1 cellular context compared by ENCODE assay signal in genomic region chr11:2140411-2141400, GRCh38.
TF ChIP-seq lines count a peak whose summit lies in the region.

No MANE protein-coding gene starts in this region.

TF ChIP-seq in HepG2, 621 proteins besides CTCF, POLR2A, EP300 and RAD21 (continued from another document):
- TF ChIP-seq, protein P1, sequence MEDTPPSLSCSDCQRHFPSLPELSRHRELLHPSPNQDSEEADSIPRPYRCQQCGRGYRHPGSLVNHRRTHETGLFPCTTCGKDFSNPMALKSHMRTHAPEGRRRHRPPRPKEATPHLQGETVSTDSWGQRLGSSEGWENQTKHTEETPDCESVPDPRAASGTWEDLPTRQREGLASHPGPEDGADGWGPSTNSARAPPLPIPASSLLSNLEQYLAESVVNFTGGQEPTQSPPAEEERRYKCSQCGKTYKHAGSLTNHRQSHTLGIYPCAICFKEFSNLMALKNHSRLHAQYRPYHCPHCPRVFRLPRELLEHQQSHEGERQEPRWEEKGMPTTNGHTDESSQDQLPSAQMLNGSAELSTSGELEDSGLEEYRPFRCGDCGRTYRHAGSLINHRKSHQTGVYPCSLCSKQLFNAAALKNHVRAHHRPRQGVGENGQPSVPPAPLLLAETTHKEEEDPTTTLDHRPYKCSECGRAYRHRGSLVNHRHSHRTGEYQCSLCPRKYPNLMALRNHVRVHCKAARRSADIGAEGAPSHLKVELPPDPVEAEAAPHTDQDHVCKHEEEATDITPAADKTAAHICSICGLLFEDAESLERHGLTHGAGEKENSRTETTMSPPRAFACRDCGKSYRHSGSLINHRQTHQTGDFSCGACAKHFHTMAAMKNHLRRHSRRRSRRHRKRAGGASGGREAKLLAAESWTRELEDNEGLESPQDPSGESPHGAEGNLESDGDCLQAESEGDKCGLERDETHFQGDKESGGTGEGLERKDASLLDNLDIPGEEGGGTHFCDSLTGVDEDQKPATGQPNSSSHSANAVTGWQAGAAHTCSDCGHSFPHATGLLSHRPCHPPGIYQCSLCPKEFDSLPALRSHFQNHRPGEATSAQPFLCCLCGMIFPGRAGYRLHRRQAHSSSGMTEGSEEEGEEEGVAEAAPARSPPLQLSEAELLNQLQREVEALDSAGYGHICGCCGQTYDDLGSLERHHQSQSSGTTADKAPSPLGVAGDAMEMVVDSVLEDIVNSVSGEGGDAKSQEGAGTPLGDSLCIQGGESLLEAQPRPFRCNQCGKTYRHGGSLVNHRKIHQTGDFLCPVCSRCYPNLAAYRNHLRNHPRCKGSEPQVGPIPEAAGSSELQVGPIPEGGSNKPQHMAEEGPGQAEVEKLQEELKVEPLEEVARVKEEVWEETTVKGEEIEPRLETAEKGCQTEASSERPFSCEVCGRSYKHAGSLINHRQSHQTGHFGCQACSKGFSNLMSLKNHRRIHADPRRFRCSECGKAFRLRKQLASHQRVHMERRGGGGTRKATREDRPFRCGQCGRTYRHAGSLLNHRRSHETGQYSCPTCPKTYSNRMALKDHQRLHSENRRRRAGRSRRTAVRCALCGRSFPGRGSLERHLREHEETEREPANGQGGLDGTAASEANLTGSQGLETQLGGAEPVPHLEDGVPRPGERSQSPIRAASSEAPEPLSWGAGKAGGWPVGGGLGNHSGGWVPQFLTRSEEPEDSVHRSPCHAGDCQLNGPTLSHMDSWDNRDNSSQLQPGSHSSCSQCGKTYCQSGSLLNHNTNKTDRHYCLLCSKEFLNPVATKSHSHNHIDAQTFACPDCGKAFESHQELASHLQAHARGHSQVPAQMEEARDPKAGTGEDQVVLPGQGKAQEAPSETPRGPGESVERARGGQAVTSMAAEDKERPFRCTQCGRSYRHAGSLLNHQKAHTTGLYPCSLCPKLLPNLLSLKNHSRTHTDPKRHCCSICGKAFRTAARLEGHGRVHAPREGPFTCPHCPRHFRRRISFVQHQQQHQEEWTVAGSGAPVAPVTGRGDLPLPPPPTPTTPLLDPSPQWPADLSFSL (CRISPR knock-in tag; IDR thresholded peaks at IDR 0.05) = no peak
- TF ChIP-seq KLF6 (CRISPR knock-in tag; IDR thresholded peaks at IDR 0.05) (no peak), ZNF547 (CRISPR knock-in tag; IDR thresholded peaks at IDR 0.05) (0 out of 2 replicates have a peak, but pooled peaks have one; percentile 16), CBX2 (IDR thresholded peaks at IDR 0.05; ENCODE audit: low read depth, low read length) (no peak), CBX2 (CRISPR knock-in tag; IDR thresholded peaks at IDR 0.05; ENCODE audit: low read depth) (peak; percentile 92; the same call in 1 of the 2 replicates), ZNF563 (CRISPR knock-in tag; IDR thresholded peaks at IDR 0.05) (0 out of 2 replicates have a peak, but pooled peaks have one; percentile 59), TAF1 (CRISPR knock-in tag; IDR thresholded peaks at IDR 0.05) (no peak), RNF2 (conservative IDR thresholded peaks at IDR 0.05; ENCODE audit: low read depth) (peak; percentile 69; the same call in 1 of the 2 replicates), SNAPC4 (CRISPR knock-in tag; IDR thresholded peaks at IDR 0.05) (no peak), PTBP1 (IDR thresholded peaks at IDR 0.05; ENCODE audit: low read depth, low read length, poor library complexity, severe bottlenecking) (no peak), KDM5B (CRISPR knock-in tag; IDR thresholded peaks at IDR 0.05; ENCODE audit: borderline replicate concordance) (peak; percentile 30; the same call in 1 of the 2 replicates), EED (CRISPR knock-in tag; IDR thresholded peaks at IDR 0.05) (peak; percentile 53; the same call in 1 of the 2 replicates), IRF2 (CRISPR knock-in tag; IDR thresholded peaks at IDR 0.05) (no peak), POGK (CRISPR knock-in tag; conservative IDR thresholded peaks at IDR 0.05) (0 out of 2 replicates have a peak, but pooled peaks have one; percentile 34), ATAD3A (CRISPR knock-in tag; IDR thresholded peaks at IDR 0.05) (no peak), TBP (CRISPR knock-in tag; IDR thresholded peaks at IDR 0.05) (no peak), RELA (CRISPR knock-in tag; IDR thresholded peaks at IDR 0.05) (no peak), ZNF446 (CRISPR knock-in tag; IDR thresholded peaks at IDR 0.05) (no peak), ZNF230 (CRISPR knock-in tag; IDR thresholded peaks at IDR 0.05) (0 out of 2 replicates have a peak, but pooled peaks have one; percentile 8), ZFX (CRISPR knock-in tag; IDR thresholded peaks at IDR 0.05; ENCODE audit: low read depth) (peak; percentile 29), ZNF777 (CRISPR knock-in tag; IDR thresholded peaks at IDR 0.05) (peak; percentile 45; the same call in 1 of the 2 replicates), ZNF772 (CRISPR knock-in tag; IDR thresholded peaks at IDR 0.05) (0 out of 2 replicates have a peak, but pooled peaks have one; percentile 17), ARNT2 (CRISPR knock-in tag; IDR thresholded peaks at IDR 0.05; ENCODE audit: low read depth) (no peak), NR2F6 (IDR thresholded peaks at IDR 0.05) (no peak), NR2F6 (CRISPR knock-in tag; IDR thresholded peaks at IDR 0.05) (no peak)
- TF ChIP-seq, protein P2, sequence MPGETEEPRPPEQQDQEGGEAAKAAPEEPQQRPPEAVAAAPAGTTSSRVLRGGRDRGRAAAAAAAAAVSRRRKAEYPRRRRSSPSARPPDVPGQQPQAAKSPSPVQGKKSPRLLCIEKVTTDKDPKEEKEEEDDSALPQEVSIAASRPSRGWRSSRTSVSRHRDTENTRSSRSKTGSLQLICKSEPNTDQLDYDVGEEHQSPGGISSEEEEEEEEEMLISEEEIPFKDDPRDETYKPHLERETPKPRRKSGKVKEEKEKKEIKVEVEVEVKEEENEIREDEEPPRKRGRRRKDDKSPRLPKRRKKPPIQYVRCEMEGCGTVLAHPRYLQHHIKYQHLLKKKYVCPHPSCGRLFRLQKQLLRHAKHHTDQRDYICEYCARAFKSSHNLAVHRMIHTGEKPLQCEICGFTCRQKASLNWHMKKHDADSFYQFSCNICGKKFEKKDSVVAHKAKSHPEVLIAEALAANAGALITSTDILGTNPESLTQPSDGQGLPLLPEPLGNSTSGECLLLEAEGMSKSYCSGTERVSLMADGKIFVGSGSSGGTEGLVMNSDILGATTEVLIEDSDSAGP (CRISPR knock-in tag; IDR thresholded peaks at IDR 0.05; ENCODE audit: borderline replicate concordance) = peak; percentile 37; the same call in 1 of the 2 replicates
